Comparison of ENCODE assay signal across 8 cellular contexts in genomic region chr5:32489791-32490581, GRCh38. TPM values are rescaled to one million over a fixed set of nuclear protein-coding genes. Genes with fewer than 3 reads are reported as not detected.
DNase-seq lines count a peak whose midpoint lies in the region; ATAC-seq lines count a peak whose summit lies in the region.

No MANE protein-coding gene starts in this region.

- H3K27me3 Mint-ChIP-seq in CD4-positive, alpha-beta memory T cell: no peaks in the 10 kb centered on the region

- H3K36me3 ChIP-seq in CD4-positive, alpha-beta memory T cell (ENCODE audit: insufficient read depth, low read length): no peaks in the 10 kb centered on the region

- ATAC-seq in HG02678 (IDR thresholded peaks at IDR 0.05; ENCODE audit: unreplicated experiment): peak; percentile 55
- no peak for ATAC-seq in HG02763 (IDR thresholded peaks at IDR 0.05; ENCODE audit: unreplicated experiment)

- CTCF ChIA-PET in CD4-positive, alpha-beta memory T cell (lab: Charles Lee; ENCODE audit: partially characterized antibody): interaction anchor here (0.6 to 13.4 kb wide), 43 partner anchors 9 to 994 kb away, joined by 3 to 541 read pairs (median 5); partner anchors contain the start of genes SUB1 and ZFR

- no peaks in the 10 kb centered on the region for H3K9me3 Mint-ChIP-seq in CD4-positive, alpha-beta memory T cell

- H3K4me3 ChIP-seq in CD4-positive, alpha-beta memory T cell (ENCODE audit: low read length in 2 of 2): no peak overlapping the region

- POLR2A ChIA-PET in CD4-positive, alpha-beta memory T cell (lab: Charles Lee; ENCODE audit: partially characterized antibody): interaction anchor here (1.1 to 5.1 kb wide), 5 partner anchors 41 to 105 kb away, joined by 3 to 39 read pairs (median 7); partner anchors contain the start of gene SUB1

- intact Hi-C loops in CD4-positive, alpha-beta memory T cell (cut with micrococcal nuclease): loop anchor here (1.0 kb wide), 3 partner anchors 41 to 123 kb away; no protein-coding TSS in a partner anchor

- H3K27me3 ChIP-seq in CD4-positive, alpha-beta memory T cell (ENCODE audit: insufficient read depth, low read length): no peaks in the 10 kb centered on the region

- H3K4me1 Mint-ChIP-seq in CD4-positive, alpha-beta memory T cell: peaks cover 0 to 6% (median 1%) of the 10 kb centered on the region in 4 donors

- no peaks in the 10 kb centered on the region for H3K9me3 ChIP-seq in CD4-positive, alpha-beta memory T cell (ENCODE audit: control insufficient read depth in 1 of 2, low read length in 2 of 2)

- no peaks in the 10 kb centered on the region for H3K4me1 ChIP-seq in CD4-positive, alpha-beta memory T cell (ENCODE audit: insufficient read depth, low read length)

- peak overlapping the region in 1 of 7 donors; percentile 3 for H3K27ac Mint-ChIP-seq in CD4-positive, alpha-beta memory T cell

- no peak overlapping the region for H3K4me3 Mint-ChIP-seq in CD4-positive, alpha-beta memory T cell

- peak; percentile 61 to 71 (median 68) for DNase-seq in CD4-positive, alpha-beta memory T cell
- peak; percentile 91 for DNase-seq in NCI-H345 treated with DMSO at 0.1 percent for 48 hours (lab: John Stamatoyannopoulos, UW; ENCODE audit: unreplicated experiment)
- DNase-seq in activated CD4-positive, alpha-beta T cell treated with anti-CD3 and anti-CD28 coated beads for 1 hour: peak; percentile 49
- peak; percentile 70 for DNase-seq in cerebellar cortex (ENCODE audit: low spot score)
- peak; percentile 91 for DNase-seq in left kidney (ENCODE audit: low read depth, low spot score)
- peak; percentile 71 to 79 for DNase-seq in stimulated activated CD4-positive, alpha-beta T cell treated with anti-CD3 and anti-CD28 coated beads, Interleukin-2, amount 100 ng/mL, for 48 hours

- H3K36me3 Mint-ChIP-seq in CD4-positive, alpha-beta memory T cell: no peaks in the 10 kb centered on the region

- no peak overlapping the region for H3K27ac ChIP-seq in CD4-positive, alpha-beta memory T cell (ENCODE audit: low read depth, low read length)

RNA-seq across cellular contexts. Expression of gene ZFR, which starts 45.4 kb away (rescaled TPM):
- total RNA-seq in CD4-positive, alpha-beta memory T cell: 10 to 100 TPM; 60.1 to 65.4 TPM
- 100 to 1,000 TPM in 1 of 2 donors, 10 to 100 TPM in 1; 79.2 to 102 TPM for polyA plus RNA-seq in CD4-positive, alpha-beta memory T cell
